9 cellular contexts compared by ENCODE assay signal in genomic region chr14:37230551-37231194, GRCh38. TPM values are rescaled to one million over a fixed set of nuclear protein-coding genes. Genes with fewer than 3 reads are reported as not detected.
DNase-seq lines count a peak whose midpoint lies in the region; ATAC-seq and TF ChIP-seq lines count a peak whose summit lies in the region.
"Had no signal": no experiment of that assay in that cellular context is flagged by ENCODE, and none has a peak within 500 bp of the region (broad histone marks: within the 10 kb centered on the region; RNA-seq: fewer than 3 reads in every experiment).

No MANE protein-coding gene starts in this region.

- H3K4me3 ChIP-seq in HCT116 (replicated peaks in 1 of 2; ENCODE audit: low read depth in 1 of 2, low read length in 2 of 2) (no peak overlapping the region), SK-N-MC (no peak overlapping the region)

- no peaks in the 10 kb centered on the region; the same call in 1 of the 2 replicates for H3K79me2 ChIP-seq in HCT116 (ENCODE audit: insufficient read depth, low read length)

- H4K20me1 ChIP-seq in HCT116 (ENCODE audit: insufficient read depth) = no peaks in the 10 kb centered on the region

- H3K9me2 ChIP-seq in HCT116 (ENCODE audit: insufficient read depth) = no peaks in the 10 kb centered on the region

- RAD21 ChIA-PET in HCT116 (lab: Charles Lee; ENCODE audit: low non-redundant PET in 1 of 2, low total read pairs in 2 of 2, uncharacterized antibody in 2 of 2, unreplicated experiment in 2 of 2) = interaction anchor here in 1 of 2 experiments (0.9 kb wide), 1 partner anchor 677 kb away, joined by 3 read pairs; no protein-coding TSS in a partner anchor

- H3K4me2 ChIP-seq in HCT116 (ENCODE audit: low read length) = no peak overlapping the region

- ATAC-seq in HCT116 (peak; percentile 81), GM19452 (IDR thresholded peaks at IDR 0.05; ENCODE audit: unreplicated experiment) (no peak)
- ATAC-seq: activated T-cell treated with anti-CD3 and anti-CD28 coated beads, Interleukin-2, amount 50 U/mL, for 72 hours had no signal

- H3K9ac ChIP-seq in HCT116 (ENCODE audit: low read length) (no peak overlapping the region), SK-N-MC (ENCODE audit: insufficient read length) (no peak overlapping the region)

- H3K27me3 ChIP-seq in HCT116 (ENCODE audit: insufficient read depth, low read length) = no peaks in the 10 kb centered on the region

- CTCF ChIA-PET in HCT116 (lab: Charles Lee) = interaction anchor here (0.5 to 3.3 kb wide), 32 partner anchors 8 to 1637 kb away, joined by 3 to 31 read pairs (median 4); partner anchors contain the start of genes FOXA1, MIPOL1 and TTC6

- POLR2A ChIA-PET in HCT116 (lab: Charles Lee) = no interaction called here

- intact Hi-C loops in HCT116 (cut with micrococcal nuclease) = loop anchor here (5.0 kb wide), 3 partner anchors 458 to 678 kb away; no protein-coding TSS in a partner anchor

- peak; percentile 24 to 86 (median 62); a peak in 4 of 6 replicates for TF ChIP-seq CTCF in HCT116 (IDR thresholded peaks at IDR 0.05 in 2 of 3, conservative IDR thresholded peaks at IDR 0.05 in 1 of 3; ENCODE audit: borderline replicate concordance in 1 of 3, insufficient read depth in 1 of 3, low read depth in 2 of 3, low read length in 2 of 3)

- peak; percentile 42 for TF ChIP-seq RAD21 in HCT116 (IDR thresholded peaks at IDR 0.05; ENCODE audit: low read depth)

- no peak overlapping the region for H2AFZ ChIP-seq in HCT116 (ENCODE audit: low read depth, low read length, poor library complexity, severe bottlenecking)

- DNase-seq in GM03348 (ENCODE audit: low spot score) (peak; percentile 66), HCT116 (ENCODE audit: low read depth, low spot score) (peak; percentile 48), NCI-H1417 (lab: John Stamatoyannopoulos, UW) (peak; percentile 49 to 90 (median 88)), SK-N-MC (ENCODE audit: low read depth, low spot score) (peak; percentile 81), fibroblast of peridontal ligament (ENCODE audit: extremely low read depth) (peak; percentile 85), pons (ENCODE audit: low spot score) (peak; percentile 77), cortex of kidney (lab: John Stamatoyannopoulos, UW) (no peak)

- BruUV-seq in HCT116 (replicated peaks; lab: Mats Ljungman, UMichigan) = no TSS peak

- H3K9me3 ChIP-seq in HCT116 (ENCODE audit: control insufficient read depth in 1 of 2, insufficient read depth in 1 of 2, low read depth in 1 of 2, low read length in 2 of 2) = no peaks in the 10 kb centered on the region
- no peaks in the 10 kb centered on the region for H3K9me3 ChIP-seq in SK-N-MC (ENCODE audit: low read depth, low read length)

- TF ChIP-seq POLR2A in HCT116 (IDR thresholded peaks at IDR 0.05; ENCODE audit: borderline replicate concordance, extremely low read depth, insufficient read depth, insufficient read length) = no peak

- no peaks in the 10 kb centered on the region for H3K4me1 ChIP-seq in HCT116 (ENCODE audit: control insufficient read depth in 1 of 2, insufficient read depth in 2 of 2, low read length in 2 of 2)

- no peak overlapping the region for H3K27ac ChIP-seq in HCT116 (ENCODE audit: low read depth, low read length)
- peak overlapping the region; percentile 16; the same call in 1 of the 2 replicates for H3K27ac ChIP-seq in SK-N-MC

- H3K36me3 ChIP-seq in HCT116 (ENCODE audit: control insufficient read depth in 1 of 2, insufficient read depth in 2 of 2, low read length in 2 of 2) (no peaks in the 10 kb centered on the region), SK-N-MC (ENCODE audit: insufficient read depth, low read length) (no peaks in the 10 kb centered on the region)

TF ChIP-seq in HCT116, 20 proteins besides CTCF, POLR2A, EP300 and RAD21:
- TF ChIP-seq TCF7L2 (IDR thresholded peaks at IDR 0.05; ENCODE audit: borderline replicate concordance, extremely low read depth, insufficient read depth, insufficient read length) = no peak
TF ChIP-seq in HCT116: peak in this region for 0.

RNA-seq across cellular contexts. Expression of gene MIPOL1, which starts 32.9 kb away (rescaled TPM):
- 15.4 TPM for total RNA-seq in HCT116 (2021; ENCODE audit: unreplicated experiment)
- polyA plus RNA-seq in HCT116 (2012) = 5.0 and 5.4 TPM in 2 replicates

RNA-seq across cellular contexts. Expression of gene SLC25A21, which starts 58.3 kb away (rescaled TPM):
- total RNA-seq in HCT116 (2021; ENCODE audit: unreplicated experiment) = 3.5 TPM
- 0.55 and 1.1 TPM in 2 replicates for polyA plus RNA-seq in HCT116 (2012)
- total RNA-seq: activated T-cell treated with anti-CD3 and anti-CD28 coated beads, Interleukin-2, amount 50 U/mL, for 72 hours had no signal
